Comparison of ENCODE assay signal across 18 cellular contexts in the genomic region with DNA sequence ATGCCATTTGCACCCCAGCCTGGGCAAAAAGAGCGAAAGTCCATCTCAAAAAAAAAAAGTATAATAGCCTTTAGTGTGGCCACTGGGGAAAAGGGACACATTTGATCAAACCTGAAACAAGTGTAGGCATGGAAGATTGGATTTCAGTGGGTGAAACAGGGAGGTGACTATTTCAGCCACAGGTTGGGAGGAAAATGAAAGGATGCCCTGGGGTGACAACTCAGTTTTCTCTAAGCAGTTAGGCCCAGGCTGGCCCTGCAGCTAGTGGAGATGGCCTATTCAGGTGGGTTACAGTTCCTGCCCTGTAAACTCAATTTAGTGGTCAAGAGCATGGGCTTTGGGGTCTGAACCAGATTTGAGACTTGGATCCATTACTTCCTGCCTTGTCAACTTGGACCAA. TPM values are rescaled to one million over a fixed set of nuclear protein-coding genes. Genes with fewer than 3 reads are reported as not detected.
DNase-seq lines count a peak whose midpoint lies in the region; ATAC-seq, FAIRE-seq and TF ChIP-seq lines count a peak whose summit lies in the region.
"Had no signal": no experiment of that assay in that cellular context is flagged by ENCODE, and none has a peak within 500 bp of the region (broad histone marks: within the 10 kb centered on the region; RNA-seq: fewer than 3 reads in every experiment).

No MANE protein-coding gene starts in this region.

- no peaks in the 10 kb centered on the region for H3K9me2 ChIP-seq in OCI-LY7 (ENCODE audit: insufficient read depth, low read length)

- ATAC-seq in GM19351 (IDR thresholded peaks at IDR 0.05; ENCODE audit: unreplicated experiment): no peak

- CTCF ChIA-PET in OCI-LY7 (lab: Charles Lee; ENCODE audit: unreplicated experiment): no interaction called here

- peak; percentile 20 for FAIRE-seq in HTR-8/SVneo (lab: Jason Lieb, UNC)
- FAIRE-seq: A204.1, D721Med, G401.6, GM12891, H1 had no signal

- H3K4me3 ChIP-seq in OCI-LY7 (ENCODE audit: low read depth, low read length, poor library complexity, severe bottlenecking) (no peak overlapping the region), ascending aorta (no peak overlapping the region)

- no peaks in the 10 kb centered on the region for H3K27me3 ChIP-seq in ascending aorta
- H3K27me3 ChIP-seq: BE2C had no signal

- no peaks in the 10 kb centered on the region for H3K4me1 ChIP-seq in OCI-LY7 (ENCODE audit: insufficient read depth, low read length, poor library complexity, severe bottlenecking)
- H3K4me1 ChIP-seq in ascending aorta: peaks cover 14 to 41% of the 10 kb centered on the region in 2 donors
- H3K4me1 ChIP-seq: BE2C had no signal

- DNase-seq in HTR-8/SVneo (ENCODE audit: insufficient read length, low spot score) (no peak), OCI-LY7 (ENCODE audit: low spot score) (no peak), ascending aorta (ENCODE audit: low spot score in 2 of 2) (no peak), MV-4-11 (lab: John Stamatoyannopoulos, UW) (no peak)
- no peak for DNase-seq in activated CD4-positive, alpha-beta T cell treated with anti-CD3 and anti-CD28 coated beads, Interleukin-2, amount 50 U/mL, for 1 hour
- DNase-seq: ACHN; BE2C; C1 segment of cervical spinal cord; CD4-positive, CD25-positive, alpha-beta regulatory T cell; CD8-positive, alpha-beta memory T cell; COR-L47; H9 had no signal

- TF ChIP-seq CTCF in OCI-LY7 (conservative IDR thresholded peaks at IDR 0.05; ENCODE audit: low read length): no peak
- TF ChIP-seq CTCF in ascending aorta (IDR thresholded peaks at IDR 0.05): no peak

- POLR2A ChIA-PET in OCI-LY7 (lab: Charles Lee): no interaction called here

- H4K20me1 ChIP-seq in OCI-LY7 (ENCODE audit: insufficient read depth, low read length): no peaks in the 10 kb centered on the region

- no peak overlapping the region for H3K4me2 ChIP-seq in OCI-LY7 (ENCODE audit: low read length)

- H3K27ac ChIP-seq in OCI-LY7 (ENCODE audit: low read depth, low read length, poor library complexity, severe bottlenecking) (no peak overlapping the region), ascending aorta (peak overlapping the region; percentile 4 to 46)

- H3K36me3 ChIP-seq in OCI-LY7 (ENCODE audit: insufficient read depth, low read length): peaks cover 53% of the 10 kb centered on the region
- H3K36me3 ChIP-seq in ascending aorta: peaks cover 5 to 11% of the 10 kb centered on the region in 2 donors
- H3K36me3 ChIP-seq: BE2C had no signal

- intact Hi-C loops in OCI-LY7 (cut with micrococcal nuclease; ENCODE audit: unreplicated experiment) (no loop called here), ascending aorta (cut with DNase I) (no loop called here)

- BruUV-seq in OCI-LY7 (replicated peaks; lab: Mats Ljungman, UMichigan): TSS peak; percentile 37

- no peak overlapping the region for H2AFZ ChIP-seq in OCI-LY7 (ENCODE audit: low read length)

- no peaks in the 10 kb centered on the region for H3K79me2 ChIP-seq in OCI-LY7 (ENCODE audit: insufficient read depth, low read depth, low read length)

- H3K9me3 ChIP-seq in OCI-LY7 (ENCODE audit: low read length): no peaks in the 10 kb centered on the region
- no peaks in the 10 kb centered on the region for H3K9me3 ChIP-seq in ascending aorta
- H3K9me3 ChIP-seq: BE2C had no signal

RNA-seq across cellular contexts. Expression of a gene that starts 36.4 kb away (rescaled TPM):
- 3.5 and 3.9 TPM in 2 replicates for total RNA-seq in OCI-LY7 (2014; rRNA removed; shearing (Covaris generic))
- total RNA-seq in OCI-LY7 (2022): 8.1 and 8.4 TPM in 2 replicates
- 7.6 TPM for total RNA-seq in ascending aorta

RNA-seq across cellular contexts. Expression of a gene that starts 57.2 kb away (rescaled TPM):
- total RNA-seq in OCI-LY7 (2014; rRNA removed; shearing (Covaris generic)): 48.4 and 51.9 TPM in 2 replicates
- total RNA-seq in OCI-LY7 (2022) (62.4 and 64.6 TPM in 2 replicates), ascending aorta (77.0 TPM)
